1 cellular context compared by ENCODE assay signal in the genomic region with DNA sequence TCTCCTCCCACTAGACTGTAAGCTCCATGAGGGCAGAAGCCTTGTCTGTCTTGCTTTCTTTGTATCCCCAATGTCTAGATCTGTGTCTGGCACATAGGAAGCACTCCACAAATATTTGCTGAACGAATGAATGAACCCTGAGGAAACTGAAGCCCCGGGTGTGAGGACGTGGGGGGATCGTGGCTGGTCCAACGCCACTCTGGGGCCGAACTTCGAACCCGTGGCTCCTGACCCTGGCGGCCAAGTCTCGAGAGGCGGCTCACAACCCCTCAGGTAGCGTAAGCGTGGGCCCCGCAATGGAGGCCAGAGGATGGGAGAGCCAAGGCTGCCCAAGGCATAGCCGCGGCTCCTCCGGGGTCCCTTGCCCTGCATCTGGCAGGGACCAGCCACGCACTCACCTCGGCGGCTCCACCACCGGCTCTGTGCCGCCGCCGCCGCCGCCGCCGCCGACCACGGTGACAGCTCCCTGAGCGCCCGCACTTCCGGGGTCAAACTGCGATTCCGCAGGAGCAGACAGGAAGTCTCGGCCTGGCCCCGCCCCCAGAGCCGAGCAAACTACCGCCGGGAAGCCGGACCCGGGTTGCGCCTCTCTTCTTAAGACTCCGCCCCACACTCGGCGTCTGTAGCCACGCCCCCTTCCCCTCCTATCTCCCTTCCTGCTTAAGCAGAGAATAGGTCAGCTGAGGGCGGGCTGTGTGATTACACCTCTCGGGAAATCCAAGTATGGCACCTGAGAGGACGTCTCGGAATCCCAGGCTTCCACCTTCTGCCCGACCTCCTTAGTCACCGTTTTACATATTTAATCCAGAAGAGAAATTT.
TF ChIP-seq lines count a peak whose summit lies in the region.

A gene with protein sequence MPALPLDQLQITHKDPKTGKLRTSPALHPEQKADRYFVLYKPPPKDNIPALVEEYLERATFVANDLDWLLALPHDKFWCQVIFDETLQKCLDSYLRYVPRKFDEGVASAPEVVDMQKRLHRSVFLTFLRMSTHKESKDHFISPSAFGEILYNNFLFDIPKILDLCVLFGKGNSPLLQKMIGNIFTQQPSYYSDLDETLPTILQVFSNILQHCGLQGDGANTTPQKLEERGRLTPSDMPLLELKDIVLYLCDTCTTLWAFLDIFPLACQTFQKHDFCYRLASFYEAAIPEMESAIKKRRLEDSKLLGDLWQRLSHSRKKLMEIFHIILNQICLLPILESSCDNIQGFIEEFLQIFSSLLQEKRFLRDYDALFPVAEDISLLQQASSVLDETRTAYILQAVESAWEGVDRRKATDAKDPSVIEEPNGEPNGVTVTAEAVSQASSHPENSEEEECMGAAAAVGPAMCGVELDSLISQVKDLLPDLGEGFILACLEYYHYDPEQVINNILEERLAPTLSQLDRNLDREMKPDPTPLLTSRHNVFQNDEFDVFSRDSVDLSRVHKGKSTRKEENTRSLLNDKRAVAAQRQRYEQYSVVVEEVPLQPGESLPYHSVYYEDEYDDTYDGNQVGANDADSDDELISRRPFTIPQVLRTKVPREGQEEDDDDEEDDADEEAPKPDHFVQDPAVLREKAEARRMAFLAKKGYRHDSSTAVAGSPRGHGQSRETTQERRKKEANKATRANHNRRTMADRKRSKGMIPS (minus strand): TSS at position 495 of the 819 bp plus-strand sequence. CDS start 5,949 bp downstream, outside the sequence.

TF ChIP-seq in WTC11, 78 proteins besides CTCF, POLR2A, EP300 and RAD21 (continued from another document):
- TF ChIP-seq, protein P1, sequence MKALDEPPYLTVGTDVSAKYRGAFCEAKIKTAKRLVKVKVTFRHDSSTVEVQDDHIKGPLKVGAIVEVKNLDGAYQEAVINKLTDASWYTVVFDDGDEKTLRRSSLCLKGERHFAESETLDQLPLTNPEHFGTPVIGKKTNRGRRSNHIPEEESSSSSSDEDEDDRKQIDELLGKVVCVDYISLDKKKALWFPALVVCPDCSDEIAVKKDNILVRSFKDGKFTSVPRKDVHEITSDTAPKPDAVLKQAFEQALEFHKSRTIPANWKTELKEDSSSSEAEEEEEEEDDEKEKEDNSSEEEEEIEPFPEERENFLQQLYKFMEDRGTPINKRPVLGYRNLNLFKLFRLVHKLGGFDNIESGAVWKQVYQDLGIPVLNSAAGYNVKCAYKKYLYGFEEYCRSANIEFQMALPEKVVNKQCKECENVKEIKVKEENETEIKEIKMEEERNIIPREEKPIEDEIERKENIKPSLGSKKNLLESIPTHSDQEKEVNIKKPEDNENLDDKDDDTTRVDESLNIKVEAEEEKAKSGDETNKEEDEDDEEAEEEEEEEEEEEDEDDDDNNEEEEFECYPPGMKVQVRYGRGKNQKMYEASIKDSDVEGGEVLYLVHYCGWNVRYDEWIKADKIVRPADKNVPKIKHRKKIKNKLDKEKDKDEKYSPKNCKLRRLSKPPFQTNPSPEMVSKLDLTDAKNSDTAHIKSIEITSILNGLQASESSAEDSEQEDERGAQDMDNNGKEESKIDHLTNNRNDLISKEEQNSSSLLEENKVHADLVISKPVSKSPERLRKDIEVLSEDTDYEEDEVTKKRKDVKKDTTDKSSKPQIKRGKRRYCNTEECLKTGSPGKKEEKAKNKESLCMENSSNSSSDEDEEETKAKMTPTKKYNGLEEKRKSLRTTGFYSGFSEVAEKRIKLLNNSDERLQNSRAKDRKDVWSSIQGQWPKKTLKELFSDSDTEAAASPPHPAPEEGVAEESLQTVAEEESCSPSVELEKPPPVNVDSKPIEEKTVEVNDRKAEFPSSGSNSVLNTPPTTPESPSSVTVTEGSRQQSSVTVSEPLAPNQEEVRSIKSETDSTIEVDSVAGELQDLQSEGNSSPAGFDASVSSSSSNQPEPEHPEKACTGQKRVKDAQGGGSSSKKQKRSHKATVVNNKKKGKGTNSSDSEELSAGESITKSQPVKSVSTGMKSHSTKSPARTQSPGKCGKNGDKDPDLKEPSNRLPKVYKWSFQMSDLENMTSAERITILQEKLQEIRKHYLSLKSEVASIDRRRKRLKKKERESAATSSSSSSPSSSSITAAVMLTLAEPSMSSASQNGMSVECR (CRISPR knock-in tag; IDR thresholded peaks at IDR 0.05; ENCODE audit: borderline replicate concordance), result peak; percentile 88; the same call in 1 of the 2 replicates
- TF ChIP-seq NFYB (CRISPR knock-in tag; conservative IDR thresholded peaks at IDR 0.05; ENCODE audit: low read depth) (no peak), RORB (CRISPR knock-in tag; IDR thresholded peaks at IDR 0.05) (no peak), HMGA2 (CRISPR knock-in tag; IDR thresholded peaks at IDR 0.05) (no peak), SP1 (CRISPR knock-in tag; conservative IDR thresholded peaks at IDR 0.05) (peak; percentile 75), ZNF121 (CRISPR knock-in tag; IDR thresholded peaks at IDR 0.05) (no peak), ZNF671 (CRISPR knock-in tag; IDR thresholded peaks at IDR 0.05) (no peak), EMX1 (CRISPR knock-in tag; IDR thresholded peaks at IDR 0.05) (no peak)
- TF ChIP-seq, protein P2, sequence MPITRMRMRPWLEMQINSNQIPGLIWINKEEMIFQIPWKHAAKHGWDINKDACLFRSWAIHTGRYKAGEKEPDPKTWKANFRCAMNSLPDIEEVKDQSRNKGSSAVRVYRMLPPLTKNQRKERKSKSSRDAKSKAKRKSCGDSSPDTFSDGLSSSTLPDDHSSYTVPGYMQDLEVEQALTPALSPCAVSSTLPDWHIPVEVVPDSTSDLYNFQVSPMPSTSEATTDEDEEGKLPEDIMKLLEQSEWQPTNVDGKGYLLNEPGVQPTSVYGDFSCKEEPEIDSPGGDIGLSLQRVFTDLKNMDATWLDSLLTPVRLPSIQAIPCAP (CRISPR knock-in tag; IDR thresholded peaks at IDR 0.05), result no peak
- TF ChIP-seq, protein P3, sequence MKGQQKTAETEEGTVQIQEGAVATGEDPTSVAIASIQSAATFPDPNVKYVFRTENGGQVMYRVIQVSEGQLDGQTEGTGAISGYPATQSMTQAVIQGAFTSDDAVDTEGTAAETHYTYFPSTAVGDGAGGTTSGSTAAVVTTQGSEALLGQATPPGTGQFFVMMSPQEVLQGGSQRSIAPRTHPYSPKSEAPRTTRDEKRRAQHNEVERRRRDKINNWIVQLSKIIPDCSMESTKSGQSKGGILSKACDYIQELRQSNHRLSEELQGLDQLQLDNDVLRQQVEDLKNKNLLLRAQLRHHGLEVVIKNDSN (CRISPR knock-in tag; IDR thresholded peaks at IDR 0.05), result peak; percentile 45; the same call in 1 of the 2 replicates
